ENCODE assay signal across 30 cellular contexts in genomic region chr6:148954934-148955915, GRCh38.
DNase-seq lines count a peak whose midpoint lies in the region; ATAC-seq and TF ChIP-seq lines count a peak whose summit lies in the region.
"Had no signal": no experiment of that assay in that cellular context is flagged by ENCODE, and none has a peak within 500 bp of the region (broad histone marks: within the 10 kb centered on the region; RNA-seq: fewer than 3 reads in every experiment).

No MANE protein-coding gene starts in this region.

- peaks cover 6% of the 10 kb centered on the region for H3K36me3 ChIP-seq in mesodermal cell (ENCODE audit: control insufficient read depth, insufficient read depth, low read length)
- H3K36me3 ChIP-seq: gastroesophageal sphincter, HAP-1, MG63, neutrophil, thoracic aorta, vagina had no signal

- TF ChIP-seq CTCF in LNCaP clone FGC (IDR thresholded peaks at IDR 0.05; ENCODE audit: control insufficient read depth, extremely low read depth, insufficient read depth) (0 out of 2 replicates have a peak, but pooled peaks have one; percentile 2), epithelial cell of esophagus (IDR thresholded peaks at IDR 0.05; ENCODE audit: insufficient read depth, low read depth, low read length, missing control alignments) (no peak)

- 89 to 92% methylated on average over 6 of the region's 6 CpGs for WGBS in mesodermal cell (ENCODE audit: insufficient coverage in 2 of 2), 2 experiments

- DNase-seq in DMS53 (lab: John Stamatoyannopoulos, UW) (peak; percentile 20), DMS53 treated with DMSO at 0.1 percent for 48 hours (lab: John Stamatoyannopoulos, UW; ENCODE audit: unreplicated experiment) (no peak), LNCaP clone FGC (ENCODE audit: low read depth) (no peak), epithelial cell of esophagus (ENCODE audit: low read depth) (peak; percentile 27), DMS153 treated with DMSO at 0.1 percent for 48 hours (lab: John Stamatoyannopoulos, UW; ENCODE audit: unreplicated experiment) (no peak), activated T-cell treated with anti-CD3 and anti-CD28 coated beads for 4 hours (no peak)
- DNase-seq: activated CD4-positive, alpha-beta T cell treated with anti-CD3 and anti-CD28 coated beads, Interleukin-2, amount 10 ng/mL, durations not matched to agents 24 days and 14 days; activated naive CD4-positive, alpha-beta T cell; activated T-cell treated with anti-CD3 and anti-CD28 coated beads, Interleukin-2, amount 50 U/mL, for 24 hours; Calu3; cerebellar nuclear complex; hippocampal formation; KBM-7; left colon; MG63; NCI-H1436 treated with DMSO at 0.1 percent for 48 hours; NCI-H510A treated with DMSO at 0.1 percent for 48 hours; SHP77 treated with DMSO at 0.1 percent for 48 hours; stimulated activated naive CD8-positive, alpha-beta T cell treated with anti-CD3 and anti-CD28 coated beads, Interleukin-15, Interleukin-2, amounts not matched to agents 100 U/mL and 50 U/mL, for 24 hours had no signal

- H3K4me3 ChIP-seq in LNCaP clone FGC (ENCODE audit: low read depth, low read length) (no peak overlapping the region), epithelial cell of esophagus (ENCODE audit: low read length) (no peak overlapping the region), mesodermal cell (ENCODE audit: extremely low read depth, insufficient read depth, low read length, poor library complexity, severe bottlenecking) (no peak overlapping the region)
- H3K4me3 ChIP-seq: gastroesophageal sphincter, HAP-1, MG63, thoracic aorta, vagina had no signal

- ATAC-seq in GM21528 (IDR thresholded peaks at IDR 0.05; ENCODE audit: low FRiP score, unreplicated experiment) = no peak
- ATAC-seq: gastroesophageal sphincter; left colon; Panc1; stimulated activated naive CD8-positive, alpha-beta T cell treated with anti-CD3 and anti-CD28 coated beads, Interleukin-15, Interleukin-2, amounts not matched to agents 100 U/mL and 50 U/mL, for 24 hours had no signal

- H3K9me3 ChIP-seq in mesodermal cell (ENCODE audit: control insufficient read depth, low read length) = peaks cover 8% of the 10 kb centered on the region
- H3K9me3 ChIP-seq: gastroesophageal sphincter, HAP-1, MG63, neutrophil, thoracic aorta, vagina had no signal

- peak overlapping the region; percentile 60 for H3K27ac ChIP-seq in mesodermal cell (ENCODE audit: low read depth, low read length, severe bottlenecking)
- H3K27ac ChIP-seq: 22Rv1, epithelial cell of prostate, gastroesophageal sphincter, neutrophil, thoracic aorta, vagina, VCaP had no signal

- H3K4me1 ChIP-seq in mesodermal cell (ENCODE audit: control insufficient read depth, insufficient read depth, low read length, poor library complexity, severe bottlenecking) = peaks cover 4% of the 10 kb centered on the region
- H3K4me1 ChIP-seq: HAP-1 had no signal

Comparison
In these comparisons a context has a peak if more than half of its experiments do, and no peak if none do; other contexts are left out.
1. DNase-seq: peak in DMS53 (single experiment) and epithelial cell of esophagus (single experiment); none in DMS53 treated with DMSO at 0.1 percent for 48 hours (single experiment), LNCaP clone FGC (single experiment), DMS153 treated with DMSO at 0.1 percent for 48 hours (single experiment) and activated T-cell treated with anti-CD3 and anti-CD28 coated beads for 4 hours (single experiment).